Comparison of ENCODE assay signal across 18 cellular contexts in the genomic region with DNA sequence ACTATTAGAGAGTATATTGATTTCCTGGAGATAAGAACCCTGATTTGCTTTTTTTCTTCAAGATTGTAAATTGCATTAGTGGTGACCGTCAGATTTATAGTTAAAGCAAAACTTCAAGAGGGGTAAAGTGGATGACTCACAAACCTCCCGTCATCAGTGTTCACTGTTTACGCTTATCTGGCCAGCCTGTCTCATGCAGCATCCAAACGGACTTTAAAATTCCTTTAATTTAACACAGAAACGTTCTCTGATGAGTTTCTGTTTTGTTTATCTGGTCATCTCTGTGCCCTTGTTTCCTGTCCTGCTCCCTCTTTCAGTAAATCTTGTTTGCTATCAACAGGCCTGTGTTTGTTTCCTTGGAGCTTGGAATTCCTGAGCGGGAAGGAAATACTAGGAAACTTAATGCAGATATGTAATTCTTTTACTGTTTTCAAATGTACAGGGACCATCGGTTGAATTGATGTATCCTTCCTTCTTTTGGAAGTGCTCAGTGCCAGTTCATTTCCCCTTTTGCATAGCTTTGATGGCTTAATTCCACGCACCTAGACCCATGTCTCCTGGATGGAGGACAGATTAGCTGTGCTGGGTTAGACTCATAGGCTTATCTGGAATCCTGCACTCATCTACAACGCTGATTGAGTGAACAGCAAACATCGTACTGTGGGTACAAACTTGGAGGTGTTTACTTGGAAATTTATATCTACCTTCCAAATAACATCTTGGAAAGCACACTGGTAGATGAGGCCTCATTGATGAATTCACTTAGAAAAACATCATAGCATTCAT. TPM values are rescaled to one million over a fixed set of nuclear protein-coding genes. Genes with fewer than 3 reads are reported as not detected.
DNase-seq lines count a peak whose midpoint lies in the region; ATAC-seq, FAIRE-seq and TF ChIP-seq lines count a peak whose summit lies in the region.
"Had no signal": no experiment of that assay in that cellular context is flagged by ENCODE, and none has a peak within 500 bp of the region (broad histone marks: within the 10 kb centered on the region; RNA-seq: fewer than 3 reads in every experiment).

No MANE protein-coding gene starts in this region.

- H3K4me1 Mint-ChIP-seq in nephron progenitor cell: peaks cover 10% of the 10 kb centered on the region

- peaks cover 7% of the 10 kb centered on the region for H3K27me3 Mint-ChIP-seq in nephron progenitor cell (ENCODE audit: low read depth, poor library complexity)
- H3K27me3 Mint-ChIP-seq: activated naive CD8-positive, alpha-beta T cell had no signal

- H3K4me3 Mint-ChIP-seq in nephron progenitor cell: no peak overlapping the region
- H3K4me3 Mint-ChIP-seq: activated naive CD8-positive, alpha-beta T cell; endodermal cell; stimulated activated naive CD8-positive, alpha-beta T cell treated with anti-CD3 and anti-CD28 coated beads, Interleukin-15, Interleukin-2, amounts not matched to agents 100 ng/mL and 50 ng/mL, for 24 hours had no signal

- TF ChIP-seq CTCF in AG10803 (conservative IDR thresholded peaks at IDR 0.05; ENCODE audit: low read length) (no peak), choroid plexus epithelial cell (conservative IDR thresholded peaks at IDR 0.05; ENCODE audit: low read depth, low read length) (no peak), nephron progenitor cell (IDR thresholded peaks at IDR 0.05) (no peak), gastrocnemius medialis (IDR thresholded peaks at IDR 0.05 in 4 of 5, conservative IDR thresholded peaks at IDR 0.05 in 1 of 5) (no peak)

- H3K4me3 ChIP-seq in AG10803 (ENCODE audit: low read length) (no peak overlapping the region), MG63 (no peak overlapping the region), choroid plexus epithelial cell (ENCODE audit: low read depth, low read length) (peak overlapping the region; percentile 12), mesodermal cell (ENCODE audit: extremely low read depth, insufficient read depth, low read length, poor library complexity, severe bottlenecking) (no peak overlapping the region), gastrocnemius medialis (no peak overlapping the region)
- H3K4me3 ChIP-seq: BLaER1 had no signal

- FAIRE-seq in GM19239 (lab: Jason Lieb, UNC): no peak

- WGBS in mesodermal cell (ENCODE audit: insufficient coverage in 2 of 2), 2 experiments: 45 to 50% methylated on average over 5 to 8 of the region's 10 CpGs

- intact Hi-C loops in gastrocnemius medialis (cut with DNase I; ENCODE audit: low total_unique reads): no loop called here

- H3K9me3 Mint-ChIP-seq in nephron progenitor cell: peaks cover 11% of the 10 kb centered on the region
- H3K9me3 Mint-ChIP-seq: stimulated activated naive CD8-positive, alpha-beta T cell treated with anti-CD3 and anti-CD28 coated beads, Interleukin-15, Interleukin-2, amounts not matched to agents 100 ng/mL and 50 ng/mL, for 24 hours had no signal

- H3K4me1 ChIP-seq in mesodermal cell (ENCODE audit: control insufficient read depth, insufficient read depth, low read length, poor library complexity, severe bottlenecking) (peaks cover 48% of the 10 kb centered on the region), gastrocnemius medialis (peaks cover 2 to 6% of the 10 kb centered on the region in 2 donors)

- no peaks in the 10 kb centered on the region for H3K27me3 ChIP-seq in MG63
- H3K27me3 ChIP-seq in gastrocnemius medialis: no peaks in the 10 kb centered on the region
- H3K27me3 ChIP-seq: BLaER1 had no signal

- ATAC-seq in gastrocnemius medialis: no peak

- H3K9me3 ChIP-seq in MG63: no peaks in the 10 kb centered on the region
- peaks cover 15% of the 10 kb centered on the region for H3K9me3 ChIP-seq in mesodermal cell (ENCODE audit: control insufficient read depth, low read length)
- H3K9me3 ChIP-seq in gastrocnemius medialis: no peaks in the 10 kb centered on the region
- H3K9me3 ChIP-seq: BLaER1 had no signal

- peak; percentile 38 for DNase-seq in AG10803 (ENCODE audit: low read depth)
- peak; percentile 45 for DNase-seq in MG63
- peak; percentile 86 for DNase-seq in choroid plexus epithelial cell (ENCODE audit: low read depth)
- no peak for DNase-seq in nephron progenitor cell
- no peak for DNase-seq in activated CD4-positive, alpha-beta T cell treated with anti-CD3 and anti-CD28 coated beads, Interleukin-2, amount 50 U/mL, for 4 hours
- DNase-seq in gastrocnemius medialis: no peak
- no peak for DNase-seq in GM19239 (ENCODE audit: insufficient read length, low spot score)
- DNase-seq: activated CD4-positive, alpha-beta T cell treated with anti-CD3 and anti-CD28 coated beads, Interleukin-2, amount 50 U/mL, for 1 hour; endodermal cell; GOT3; Karpas-422; occipital lobe; SHP77 treated with DMSO at 0.1 percent for 48 hours; stimulated activated CD4-positive, alpha-beta T cell treated with anti-CD3 and anti-CD28 coated beads, Interleukin-1b, Interleukin-23, amount 100 ng/mL, for 48 hours had no signal

- no peak overlapping the region for H3K27ac Mint-ChIP-seq in nephron progenitor cell
- H3K27ac Mint-ChIP-seq: activated naive CD8-positive, alpha-beta T cell; endodermal cell; stimulated activated naive CD8-positive, alpha-beta T cell treated with anti-CD3 and anti-CD28 coated beads, Interleukin-15, Interleukin-2, amounts not matched to agents 100 ng/mL and 50 ng/mL, for 24 hours had no signal

- TF ChIP-seq POLR2A in gastrocnemius medialis (IDR thresholded peaks at IDR 0.05): no peak

- in situ Hi-C loops in gastrocnemius medialis (cut with MboI; ENCODE audit: low sequenced_read_pairs in 4 of 4): no loop called here

- H3K27ac ChIP-seq in mesodermal cell (ENCODE audit: low read depth, low read length, severe bottlenecking) (peak overlapping the region; percentile 98), gastrocnemius medialis (no peak overlapping the region)
- H3K27ac ChIP-seq: BLaER1 had no signal

- no peaks in the 10 kb centered on the region for H3K36me3 Mint-ChIP-seq in nephron progenitor cell (ENCODE audit: low read depth)
- H3K36me3 Mint-ChIP-seq: activated naive CD8-positive, alpha-beta T cell had no signal

- no peaks in the 10 kb centered on the region for H3K36me3 ChIP-seq in MG63
- peaks cover 14% of the 10 kb centered on the region for H3K36me3 ChIP-seq in mesodermal cell (ENCODE audit: control insufficient read depth, insufficient read depth, low read length)
- no peaks in the 10 kb centered on the region for H3K36me3 ChIP-seq in gastrocnemius medialis
- H3K36me3 ChIP-seq: BLaER1 had no signal

RNA-seq across cellular contexts. Expression of a gene that starts 21.3 kb away (rescaled TPM):
- total RNA-seq in MG63 (2014; rRNA removed; shearing (Covaris generic); ENCODE audit: low replicate concordance): 0.86 and 1.3 TPM in 2 replicates
- polyA plus RNA-seq in mesodermal cell (2013, experiment 1 of 2): 16.6 TPM
- 12.8 TPM for polyA plus RNA-seq in mesodermal cell (2013, experiment 2 of 2)
- total RNA-seq in gastrocnemius medialis: 1 to 10 TPM in 3 of 4 donors, under 1 TPM in 1; 0.97 to 2.2 (median 1.6) TPM

RNA-seq across cellular contexts. Expression of a gene that starts 35.5 kb away (rescaled TPM):
- not detected in 2 replicates for total RNA-seq in MG63 (2014; rRNA removed; shearing (Covaris generic); ENCODE audit: low replicate concordance)
- not detected for polyA plus RNA-seq in mesodermal cell (2013, experiment 1 of 2)
- polyA plus RNA-seq in mesodermal cell (2013, experiment 2 of 2): not detected
- under 1 TPM in 1 of 4 donors, not detected in 3; 0.27 TPM for total RNA-seq in gastrocnemius medialis
- total RNA-seq: endodermal cell had no signal

Comparison
In these comparisons a context has a peak if more than half of its experiments do, and no peak if none do; other contexts are left out.
1. DNase-seq: peak in AG10803 (single experiment), MG63 (single experiment) and choroid plexus epithelial cell (single experiment); none in nephron progenitor cell (single experiment), activated CD4-positive, alpha-beta T cell treated with anti-CD3 and anti-CD28 coated beads, Interleukin-2, amount 50 U/mL, for 4 hours (0 of 2), gastrocnemius medialis (0 of 2) and GM19239 (single experiment).